8 cellular contexts compared by ENCODE assay signal in genomic region chr7:26200444-26201260, GRCh38. TPM values are rescaled to one million over a fixed set of nuclear protein-coding genes. Genes with fewer than 3 reads are reported as not detected.
A peak's percentile ranks its signal among the peaks of the same experiment; 100 is the strongest.
DNase-seq lines count a peak whose midpoint lies in the region; ATAC-seq, FAIRE-seq and TF ChIP-seq lines count a peak whose summit lies in the region.

Gene HNRNPA2B1 (minus strand): TSS chr7:26200746. CDS start chr7:26200577, 169 bp downstream.

- peaks cover 30% of the 10 kb centered on the region for H3K4me1 ChIP-seq in cardiac muscle cell (ENCODE audit: low read depth)
- H3K4me1 ChIP-seq in parathyroid adenoma: peaks cover 21% of the 10 kb centered on the region
- peaks cover 0 to 54% (median 47%) of the 10 kb centered on the region in 4 donors for H3K4me1 ChIP-seq in tibial nerve

- peak within 1 kb of the TSS; percentile 96 for H3K4me3 ChIP-seq in cardiac muscle cell
- H3K4me3 ChIP-seq in parathyroid adenoma (ENCODE audit: low read depth, low read length): peak within 1 kb of the TSS; percentile 100
- H3K4me3 ChIP-seq in tibial nerve: peak within 1 kb of the TSS; percentile 81 to 95 (median 94)

- H3K4me3 Mint-ChIP-seq in T-cell: peak within 1 kb of the TSS; percentile 96 to 100 (median 100)

- H3K36me3 Mint-ChIP-seq in T-cell: peaks cover 45% of the 10 kb centered on the region

- TF ChIP-seq POLR2A in GM12891 (IDR thresholded peaks at IDR 0.05; ENCODE audit: low read depth, low read length): peak; percentile 100
- peak; percentile 100 for TF ChIP-seq POLR2A in tibial nerve (IDR thresholded peaks at IDR 0.05)

- no peaks in the 10 kb centered on the region for H3K9me3 ChIP-seq in cardiac muscle cell (ENCODE audit: low read depth)
- H3K9me3 ChIP-seq in parathyroid adenoma (ENCODE audit: control insufficient read depth, low read length): no peaks in the 10 kb centered on the region
- H3K9me3 ChIP-seq in tibial nerve: no peaks in the 10 kb centered on the region

- H3K27ac Mint-ChIP-seq in T-cell: peak within 1 kb of the TSS; percentile 99 to 100

- no peaks in the 10 kb centered on the region for H3K9me3 Mint-ChIP-seq in T-cell

- H3K9ac ChIP-seq in parathyroid adenoma: peak within 1 kb of the TSS; percentile 99

- ATAC-seq in HG02840 (IDR thresholded peaks at IDR 0.05; ENCODE audit: low FRiP score, unreplicated experiment): peak; percentile 74
- peak; percentile 68 to 76 (median 71) for ATAC-seq in T-cell (replicated peaks in 1 of 4)

- H3K4me2 ChIP-seq in parathyroid adenoma (ENCODE audit: low read length): peak within 1 kb of the TSS; percentile 96

- H3K27me3 Mint-ChIP-seq in T-cell: peaks cover 0 to 2% of the 10 kb centered on the region in 2 donors

- TF ChIP-seq CTCF in cardiac muscle cell (IDR thresholded peaks at IDR 0.05; ENCODE audit: low read depth, low read length) (no peak), parathyroid adenoma (IDR thresholded peaks at IDR 0.05) (peak; percentile 13), tibial nerve (IDR thresholded peaks at IDR 0.05) (peak in 2 of 5 experiments; percentile 55 to 72)

- H3K27me3 ChIP-seq in cardiac muscle cell (no peaks in the 10 kb centered on the region), parathyroid adenoma (ENCODE audit: control insufficient read depth, insufficient read depth, low read length) (no peaks in the 10 kb centered on the region), tibial nerve (no peaks in the 10 kb centered on the region)

- WGBS in adipose tissue, 3 donors: 0% methylated on average over 72 of the region's 72 CpGs
- 0% methylated on average over 66 to 67 of the region's 72 CpGs for WGBS in tibial nerve, 2 donors

- peak; percentile 98 for FAIRE-seq in GM12891 (lab: Jason Lieb, UNC)

- H2AFZ ChIP-seq in parathyroid adenoma: peak within 1 kb of the TSS; percentile 85

- CTCF ChIA-PET in T-cell (lab: Charles Lee): interaction anchor here in 1 of 2 donors (0.6 to 4.5 kb wide), 7 partner anchors 9 to 171 kb away, joined by 3 to 50 read pairs (median 3); no protein-coding TSS in a partner anchor

- peak within 1 kb of the TSS; percentile 91 for H3K27ac ChIP-seq in adipose tissue (ENCODE audit: low read depth, low read length)
- H3K27ac ChIP-seq in cardiac muscle cell: peak within 1 kb of the TSS; percentile 99
- H3K27ac ChIP-seq in parathyroid adenoma: peak within 1 kb of the TSS; percentile 100
- H3K27ac ChIP-seq in tibial nerve: peak within 1 kb of the TSS; percentile 98 to 100 (median 100)

- POLR2A ChIA-PET in T-cell (lab: Charles Lee): interaction anchor here (0.6 to 4.3 kb wide), 11 partner anchors 9 to 1075 kb away, joined by 3 to 58 read pairs (median 4); partner anchors contain the start of gene CYCS (in 1 of the 2)

- H3K79me2 ChIP-seq in parathyroid adenoma: peaks cover 42% of the 10 kb centered on the region

- H3K36me3 ChIP-seq in cardiac muscle cell (peaks cover 20% of the 10 kb centered on the region), parathyroid adenoma (ENCODE audit: control insufficient read depth, insufficient read depth, low read length) (no peaks in the 10 kb centered on the region), tibial nerve (peaks cover 0 to 19% (median 0%) of the 10 kb centered on the region in 3 donors)

- DNase-seq in GM12891 (ENCODE audit: insufficient read length, low spot score): peak; percentile 55
- peak; percentile 95 for DNase-seq in NCI-H1436 treated with DMSO at 0.1 percent for 48 hours (lab: John Stamatoyannopoulos, UW)
- peak; percentile 96 to 99 (median 98) for DNase-seq in T-cell
- peak; percentile 97 to 99 for DNase-seq in cardiac muscle cell (ENCODE audit: low read depth in 1 of 2, low spot score in 1 of 2)
- peak; percentile 95 to 99 for DNase-seq in tibial nerve (ENCODE audit: low spot score in 2 of 2)

- TF ChIP-seq EP300 in tibial nerve (IDR thresholded peaks at IDR 0.05): peak; percentile 78 to 100

- peaks cover 50 to 74% (median 51%) of the 10 kb centered on the region in 3 donors for H3K4me1 Mint-ChIP-seq in T-cell

TF ChIP-seq in GM12891, 5 proteins besides CTCF, POLR2A, EP300 and RAD21:
- TF ChIP-seq SPI1 (IDR thresholded peaks at IDR 0.05; ENCODE audit: low read depth, low read length): peak; percentile 40
- peak; percentile 98 for TF ChIP-seq TAF1 (IDR thresholded peaks at IDR 0.05; ENCODE audit: low read depth, low read length)
- TF ChIP-seq POU2F2 (IDR thresholded peaks at IDR 0.05; ENCODE audit: low read depth, low read length): peak; percentile 97
- TF ChIP-seq POLR2AphosphoS5 (IDR thresholded peaks at IDR 0.05; ENCODE audit: low read depth, low read length): peak; percentile 100
- no peak for TF ChIP-seq PAX5 (IDR thresholded peaks at IDR 0.05; ENCODE audit: insufficient read depth, low read length, severe bottlenecking)

RNA-seq across cellular contexts. Expression of gene HNRNPA2B1, which starts in this region (rescaled TPM):
- 848 TPM for polyA plus RNA-seq in GM12891 (2012; ENCODE audit: low read depth, missing spikeins)
- total RNA-seq in T-cell (100 to 1,000 TPM; 388 to 478 (median 411) TPM), cardiac muscle cell (247 and 450 TPM in 2 replicates), tibial nerve (100 to 1,000 TPM; 184 to 306 (median 234) TPM)
- polyA plus RNA-seq in adipose tissue (100 to 1,000 TPM; 207 to 539 (median 519) TPM), cardiac muscle cell (880 and 1,016 TPM in 2 replicates)

Comparison
In these comparisons a context has a peak if more than half of its experiments do, and no peak if none do; other contexts are left out.
1. Peak in every context shown above with its lines: DNase-seq, ATAC-seq, H3K4me3 ChIP-seq and H3K27ac ChIP-seq.